10 cellular contexts compared by ENCODE assay signal in genomic region chr6:136548582-136549330, GRCh38. TPM values are rescaled to one million over a fixed set of nuclear protein-coding genes. Genes with fewer than 3 reads are reported as not detected.
DNase-seq lines count a peak whose midpoint lies in the region; TF ChIP-seq lines count a peak whose summit lies in the region.
"Had no signal": no experiment of that assay in that cellular context is flagged by ENCODE, and none has a peak within 500 bp of the region (broad histone marks: within the 10 kb centered on the region; RNA-seq: fewer than 3 reads in every experiment).

No MANE protein-coding gene starts in this region.

- H3K4me3 ChIP-seq in duodenal mucosa (ENCODE audit: low read depth in 1 of 2, low read length in 2 of 2) (peak overlapping the region; percentile 69 to 79), muscle layer of duodenum (ENCODE audit: low read depth in 1 of 2, low read length in 2 of 2) (peak overlapping the region; percentile 66 to 86), MG63 (no peak overlapping the region)

- peaks cover 14 to 26% of the 10 kb centered on the region in 2 donors for H3K4me1 ChIP-seq in duodenal mucosa (ENCODE audit: control insufficient read depth in 1 of 2, insufficient read depth in 2 of 2, low read length in 2 of 2)
- peaks cover 0 to 15% of the 10 kb centered on the region in 2 donors for H3K4me1 ChIP-seq in muscle layer of duodenum (ENCODE audit: control insufficient read depth in 1 of 2, insufficient read depth in 2 of 2, low read length in 2 of 2)

- H3K4me3 Mint-ChIP-seq in IgD-negative memory B cell, result peak overlapping the region; percentile 11 to 83 (median 64)

- no peaks in the 10 kb centered on the region for H3K9me3 Mint-ChIP-seq in IgD-negative memory B cell

- H3K27ac Mint-ChIP-seq in IgD-negative memory B cell, result no peak overlapping the region

- peak overlapping the region; percentile 70 to 71 for H3K9ac ChIP-seq in duodenal mucosa (ENCODE audit: low read depth in 1 of 2, low read length in 2 of 2)

- H3K27me3 Mint-ChIP-seq in IgD-negative memory B cell, result peaks cover 40% of the 10 kb centered on the region

- no peak for DNase-seq in foreskin melanocyte
- no peak for DNase-seq in LoVo (ENCODE audit: low spot score)
- DNase-seq in MG63, result no peak
- no peak for DNase-seq in activated CD4-positive, alpha-beta T cell treated with anti-CD3 and anti-CD28 coated beads, Interleukin-2, amount 50 U/mL, for 4 hours
- DNase-seq: NCI-H2107; stimulated activated CD4-positive, alpha-beta T cell treated with anti-CD3 and anti-CD28 coated beads, Interleukin-4, amount 100 ng/mL, for 1 hour had no signal

- peaks cover 0 to 5% of the 10 kb centered on the region in 2 donors for H3K27me3 ChIP-seq in duodenal mucosa (ENCODE audit: control insufficient read depth in 1 of 2, insufficient read depth in 2 of 2, low read length in 2 of 2)
- H3K27me3 ChIP-seq in muscle layer of duodenum (ENCODE audit: low read depth, low read length), result no peaks in the 10 kb centered on the region
- H3K27me3 ChIP-seq in MG63, result peaks cover 25% of the 10 kb centered on the region

- H3K4me1 Mint-ChIP-seq in IgD-negative memory B cell, result peaks cover 2 to 5% (median 4%) of the 10 kb centered on the region in 3 donors

- H3K9me3 ChIP-seq in duodenal mucosa (ENCODE audit: control insufficient read depth in 1 of 2, low read length in 2 of 2), result no peaks in the 10 kb centered on the region
- H3K9me3 ChIP-seq in muscle layer of duodenum (ENCODE audit: control insufficient read depth in 1 of 2, low read length in 2 of 2), result no peaks in the 10 kb centered on the region
- no peaks in the 10 kb centered on the region for H3K9me3 ChIP-seq in MG63

- TF ChIP-seq CTCF in 22Rv1 (IDR thresholded peaks at IDR 0.05), result no peak

- H3K36me3 Mint-ChIP-seq in IgD-negative memory B cell, result peaks cover 1% of the 10 kb centered on the region

- H3K36me3 ChIP-seq in duodenal mucosa (ENCODE audit: control insufficient read depth in 1 of 2, insufficient read depth in 2 of 2, low read length in 2 of 2) (no peaks in the 10 kb centered on the region), muscle layer of duodenum (ENCODE audit: control insufficient read depth in 1 of 2, insufficient read depth in 2 of 2, low read length in 2 of 2) (no peaks in the 10 kb centered on the region), MG63 (no peaks in the 10 kb centered on the region)

- H3K27ac ChIP-seq in 22Rv1 (peak overlapping the region; percentile 86), duodenal mucosa (ENCODE audit: low read depth, low read length) (no peak overlapping the region), muscle layer of duodenum (ENCODE audit: low read length) (no peak overlapping the region)

RNA-seq across cellular contexts. Expression of gene MAP7, which starts 1.5 kb away (rescaled TPM):
- polyA plus RNA-seq in IgD-negative memory B cell, result 4.0 TPM
- not detected in 2 replicates for total RNA-seq in MG63 (2014; rRNA removed; shearing (Covaris generic); ENCODE audit: low replicate concordance)
